ENCODE assay signal across 11 cellular contexts in the genomic region with DNA sequence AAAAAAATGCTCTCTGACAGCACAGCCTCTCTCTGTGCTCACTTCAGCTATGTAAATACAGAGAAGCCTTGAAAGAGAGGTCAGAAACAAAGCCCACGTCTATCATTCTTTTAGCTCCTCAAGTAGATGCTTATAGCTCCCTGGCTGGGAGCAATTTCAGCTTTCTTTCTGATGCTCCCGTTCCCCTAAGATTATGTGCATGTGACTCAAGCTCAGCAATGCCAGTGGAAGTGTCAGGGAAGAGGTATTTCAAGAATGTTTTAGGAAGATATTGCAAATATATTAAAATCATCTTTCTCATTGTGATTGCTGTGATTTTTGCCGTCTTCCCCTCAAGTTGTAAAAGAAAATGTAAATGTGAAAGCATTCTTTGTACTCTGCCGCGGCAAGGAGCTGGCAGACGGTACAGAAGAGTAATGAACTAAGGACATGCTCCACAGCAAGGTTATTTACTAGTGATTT.
DNase-seq lines count a peak whose midpoint lies in the region; ATAC-seq, FAIRE-seq and TF ChIP-seq lines count a peak whose summit lies in the region.
"Had no signal": no experiment of that assay in that cellular context is flagged by ENCODE, and none has a peak within 500 bp of the region (broad histone marks: within the 10 kb centered on the region; RNA-seq: fewer than 3 reads in every experiment).

No MANE protein-coding gene starts in this region.

- H3K27me3 Mint-ChIP-seq in H9 (ENCODE audit: low read depth): no peaks in the 10 kb centered on the region
- H3K27me3 Mint-ChIP-seq: central memory CD8-positive, alpha-beta T cell had no signal

- H2BK15ac ChIP-seq in H9 (ENCODE audit: low read depth, low read length): no peak overlapping the region

- no CpG with 5 or more reads among the region's 6 CpGs for WGBS in H9 (ENCODE audit: extremely low coverage, insufficient read length, low lambda C conversion rate)
- WGBS in HepG2 (ENCODE audit: low lambda C conversion rate): 1% methylated on average over 6 of the region's 6 CpGs

- no peak overlapping the region for H3K18ac ChIP-seq in H9 (ENCODE audit: insufficient read length, low read depth, low read length)

- no peak overlapping the region for H2BK120ac ChIP-seq in H9 (ENCODE audit: low read depth, low read length, poor library complexity, severe bottlenecking)

- H3K14ac ChIP-seq in H9 (ENCODE audit: insufficient read depth, low read length): no peak overlapping the region

- H4K20me1 ChIP-seq in H9 (ENCODE audit: control insufficient read depth, insufficient read depth, insufficient read length) (no peaks in the 10 kb centered on the region), OCI-LY3 (ENCODE audit: insufficient read depth, low read length) (no peaks in the 10 kb centered on the region), HepG2 (ENCODE audit: insufficient read depth, low read length) (no peaks in the 10 kb centered on the region)

- no peak overlapping the region for H4K91ac ChIP-seq in H9 (ENCODE audit: insufficient read length, low read depth, low read length)

- no peaks in the 10 kb centered on the region for H3K36me3 ChIP-seq in OCI-LY3 (replicated peaks; ENCODE audit: low read depth, low read length)
- no peaks in the 10 kb centered on the region for H3K36me3 ChIP-seq in parathyroid adenoma (ENCODE audit: control insufficient read depth, insufficient read depth, low read length)
- H3K36me3 ChIP-seq in HepG2 (replicated peaks in 1 of 2; ENCODE audit: control insufficient read depth in 1 of 2, insufficient read depth in 2 of 2, low read length in 2 of 2): no peaks in the 10 kb centered on the region

- H3K27me3 ChIP-seq in H9 (ENCODE audit: insufficient read depth, low read length) (no peaks in the 10 kb centered on the region), OCI-LY3 (ENCODE audit: low read depth, low read length) (no peaks in the 10 kb centered on the region), parathyroid adenoma (ENCODE audit: control insufficient read depth, insufficient read depth, low read length) (no peaks in the 10 kb centered on the region), HepG2 (ENCODE audit: control insufficient read depth in 1 of 2, insufficient read depth in 2 of 2, low read length in 2 of 2) (no peaks in the 10 kb centered on the region)

- H3K23ac ChIP-seq in H9 (ENCODE audit: insufficient read length, low read depth, low read length): no peak overlapping the region

- no peak for ATAC-seq in HepG2

- no peaks in the 10 kb centered on the region for H3K79me1 ChIP-seq in H9 (ENCODE audit: insufficient read depth, low read depth, low read length, poor library complexity, severe bottlenecking)

- no peak for TF ChIP-seq POLR2A in HepG2 (IDR thresholded peaks at IDR 0.05; ENCODE audit: insufficient read depth in 1 of 2, low read depth in 2 of 2, low read length in 2 of 2)

- H3K4me2 ChIP-seq in H9 (ENCODE audit: insufficient read depth, insufficient read length, low read length) (peak overlapping the region; percentile 73), OCI-LY3 (ENCODE audit: low read length) (no peak overlapping the region), parathyroid adenoma (ENCODE audit: low read length) (no peak overlapping the region), HepG2 (ENCODE audit: low read depth, low read length) (no peak overlapping the region)

- no peaks in the 10 kb centered on the region for H3K9me3 ChIP-seq in H9 (ENCODE audit: control insufficient read depth, low read depth, low read length)
- H3K9me3 ChIP-seq in OCI-LY3 (ENCODE audit: insufficient read depth, low read length): no peaks in the 10 kb centered on the region
- H3K9me3 ChIP-seq in parathyroid adenoma (ENCODE audit: control insufficient read depth, low read length): no peaks in the 10 kb centered on the region
- no peaks in the 10 kb centered on the region for H3K9me3 ChIP-seq in HepG2 (ENCODE audit: low read length)

- no peak overlapping the region for H4K8ac ChIP-seq in H9 (replicated peaks; ENCODE audit: insufficient read length, low read depth, low read length)

- CTCF ChIA-PET in HepG2 (lab: Yijun Ruan, JAX; ENCODE audit: low intra/inter-chr PET ratio, low total read pairs): no interaction called here

- peaks cover 4% of the 10 kb centered on the region for H3K23me2 ChIP-seq in H9 (ENCODE audit: insufficient read length, low read depth, low read length, poor library complexity, severe bottlenecking)

- TF ChIP-seq EP300 in HepG2 (IDR thresholded peaks at IDR 0.05; ENCODE audit: low read depth in 2 of 2, low read length in 2 of 2) (no peak), HepG2 (CRISPR knock-in tag; IDR thresholded peaks at IDR 0.05; ENCODE audit: borderline replicate concordance) (no peak)

- H2BK12ac ChIP-seq in H9 (ENCODE audit: insufficient read length, low read depth, low read length): no peak overlapping the region

- H2BK20ac ChIP-seq in H9 (ENCODE audit: low read depth, low read length, poor library complexity, severe bottlenecking): no peak overlapping the region

- intact Hi-C loops in HepG2 (cut with micrococcal nuclease; ENCODE audit: unreplicated experiment): no loop called here

- peak overlapping the region; percentile 21 to 46; a peak in 2 of 5 replicates for H3K4me3 Mint-ChIP-seq in H9
- H3K4me3 Mint-ChIP-seq: central memory CD8-positive, alpha-beta T cell had no signal

- no peak overlapping the region for H3K4ac ChIP-seq in H9 (ENCODE audit: low read depth, low read length)

- DNase-seq in H9: peak; percentile 41
- DNase-seq in fibroblast of villous mesenchyme (ENCODE audit: low read depth): peak; percentile 1
- DNase-seq in NCI-H2107 (lab: John Stamatoyannopoulos, UW): no peak
- DNase-seq in HepG2 (ENCODE audit: low spot score): no peak
- no peak for DNase-seq in middle frontal gyrus (ENCODE audit: extremely low spot score, low spot score)
- DNase-seq: NCI-H524; stimulated activated CD4-positive, alpha-beta T cell treated with anti-CD3 and anti-CD28 coated beads, Interleukin-2, amount 100 ng/mL, for 48 hours had no signal

- no peak overlapping the region for H3K56ac ChIP-seq in H9 (ENCODE audit: insufficient read length, low read depth, low read length)

- H3T11ph ChIP-seq in H9 (ENCODE audit: low read length): no peak overlapping the region

- H3K9me3 Mint-ChIP-seq in H9: no peaks in the 10 kb centered on the region
- H3K9me3 Mint-ChIP-seq: central memory CD8-positive, alpha-beta T cell had no signal

- POLR2A ChIA-PET in HepG2 (lab: Yijun Ruan, JAX): no interaction called here

- H3K79me2 ChIP-seq in H9 (ENCODE audit: insufficient read depth, low read length): no peaks in the 10 kb centered on the region
- no peaks in the 10 kb centered on the region for H3K79me2 ChIP-seq in OCI-LY3 (ENCODE audit: low read length)
- H3K79me2 ChIP-seq in parathyroid adenoma: no peaks in the 10 kb centered on the region
- H3K79me2 ChIP-seq in HepG2 (ENCODE audit: insufficient read depth, low read length): no peaks in the 10 kb centered on the region

- H3K4me1 ChIP-seq in H9 (ENCODE audit: insufficient read depth, low read length): peaks cover 9% of the 10 kb centered on the region; the same call in 1 of the 2 replicates
- no peaks in the 10 kb centered on the region for H3K4me1 ChIP-seq in OCI-LY3 (ENCODE audit: low read length)
- peaks cover 3% of the 10 kb centered on the region for H3K4me1 ChIP-seq in parathyroid adenoma
- H3K4me1 ChIP-seq in HepG2 (ENCODE audit: insufficient read depth, low read length): no peaks in the 10 kb centered on the region

- in situ Hi-C loops in HepG2 (cut with HindIII; ENCODE audit: extremely low pct_ligation_motif_present, low pct_unique_long_range_greater_than_20kb): no loop called here

- H2BK5ac ChIP-seq in H9 (ENCODE audit: insufficient read length, low read length): no peak overlapping the region

- FAIRE-seq in HepG2 (lab: Jason Lieb, UNC): no peak

- H3K4me3 ChIP-seq in OCI-LY3 (ENCODE audit: low read length) (no peak overlapping the region), fibroblast of villous mesenchyme (ENCODE audit: low read depth, low read length) (no peak overlapping the region), parathyroid adenoma (ENCODE audit: low read depth, low read length) (no peak overlapping the region), HepG2 (replicated peaks in 1 of 3; ENCODE audit: insufficient read depth in 1 of 3, low read depth in 2 of 3, low read length in 3 of 3) (no peak overlapping the region)

- H3K9ac ChIP-seq in H9 (ENCODE audit: extremely low read depth, insufficient read length, low read length) (no peak overlapping the region), OCI-LY3 (ENCODE audit: low read length) (no peak overlapping the region), parathyroid adenoma (no peak overlapping the region), HepG2 (ENCODE audit: insufficient read depth, low read depth, low read length) (no peak overlapping the region)

- H2AFZ ChIP-seq in H9 (ENCODE audit: low read length) (no peak overlapping the region), OCI-LY3 (ENCODE audit: low read depth, low read length) (peak overlapping the region; percentile 48; the same call in 1 of the 2 replicates), parathyroid adenoma (peak overlapping the region; percentile 2), HepG2 (ENCODE audit: low read length) (no peak overlapping the region)

- peak overlapping the region; percentile 74 for H3K27ac ChIP-seq in H9 (ENCODE audit: insufficient read length, low read depth, low read length)
- no peak overlapping the region for H3K27ac ChIP-seq in OCI-LY3 (ENCODE audit: low read length)
- H3K27ac ChIP-seq in parathyroid adenoma: no peak overlapping the region
- no peak overlapping the region for H3K27ac ChIP-seq in HepG2 (ENCODE audit: extremely low read length, insufficient read depth, low read length)
- H3K27ac ChIP-seq: VCaP had no signal

- no TSS peak for BruUV-seq in HepG2 (replicated peaks; lab: Mats Ljungman, UMichigan)

- TF ChIP-seq RAD21 in HepG2 (CRISPR knock-in tag; IDR thresholded peaks at IDR 0.05): no peak

- TF ChIP-seq CTCF in H9 (conservative IDR thresholded peaks at IDR 0.05): no peak
- TF ChIP-seq CTCF in OCI-LY3 (IDR thresholded peaks at IDR 0.05; ENCODE audit: low read depth, low read length): no peak
- TF ChIP-seq CTCF in fibroblast of villous mesenchyme (IDR thresholded peaks at IDR 0.05; ENCODE audit: insufficient read depth, low read depth, low read length): no peak
- no peak for TF ChIP-seq CTCF in parathyroid adenoma (IDR thresholded peaks at IDR 0.05)
- no peak for TF ChIP-seq CTCF in HepG2 (CRISPR knock-in tag; IDR thresholded peaks at IDR 0.05)

- H3K4me1 Mint-ChIP-seq in H9: peaks cover 33 to 34% of the 10 kb centered on the region in 2 experiments

- no peak overlapping the region for H2AK5ac ChIP-seq in H9 (ENCODE audit: insufficient read length, low read length)

- H4K5ac ChIP-seq in H9 (ENCODE audit: insufficient read length, low read depth, low read length): no peak overlapping the region

- no peaks in the 10 kb centered on the region for H3K36me3 Mint-ChIP-seq in H9 (ENCODE audit: insufficient read depth in 1 of 3, low read depth in 3 of 3)

- peak overlapping the region in 2 of 3 experiments; percentile 47 to 96; a peak in 5 of 7 replicates for H3K27ac Mint-ChIP-seq in H9

Comparison
In these comparisons a context has a peak if more than half of its experiments do, and no peak if none do; other contexts are left out.
1. DNase-seq: peak in H9 (single experiment) and fibroblast of villous mesenchyme (single experiment); none in NCI-H2107 (single experiment), HepG2 (single experiment) and middle frontal gyrus (single experiment).
2. H2AFZ ChIP-seq: peak in OCI-LY3 (single experiment) and parathyroid adenoma (single experiment); none in H9 (single experiment) and HepG2 (single experiment).